16 cellular contexts compared by ENCODE assay signal in genomic region chr5:169753795-169754194, GRCh38.
A peak's percentile ranks its signal among the peaks of the same experiment; 100 is the strongest.
DNase-seq lines count a peak whose midpoint lies in the region; ATAC-seq and TF ChIP-seq lines count a peak whose summit lies in the region.
"Had no signal": no experiment of that assay in that cellular context is flagged by ENCODE, and none has a peak within 500 bp of the region (broad histone marks: within the 10 kb centered on the region; RNA-seq: fewer than 3 reads in every experiment).

No MANE protein-coding gene starts in this region.

- H3K27me3 Mint-ChIP-seq in type B pancreatic cell, result peaks cover 24% of the 10 kb centered on the region

- no peaks in the 10 kb centered on the region for H3K4me1 Mint-ChIP-seq in type B pancreatic cell (ENCODE audit: unreplicated experiment)
- H3K4me1 Mint-ChIP-seq: brain had no signal

- H3K9me3 ChIP-seq in tibial nerve, result no peaks in the 10 kb centered on the region
- H3K9me3 ChIP-seq: heart right ventricle, lower lobe of right lung, spleen, testis had no signal

- intact Hi-C loops in left colon (cut with DNase I, micrococcal nuclease), result no loop called here

- H3K4me3 Mint-ChIP-seq in type B pancreatic cell, result no peak overlapping the region
- H3K4me3 Mint-ChIP-seq: brain had no signal

- H3K27me3 ChIP-seq in tibial nerve, result no peaks in the 10 kb centered on the region
- H3K27me3 ChIP-seq: spleen, testis had no signal

- no peaks in the 10 kb centered on the region for H3K36me3 Mint-ChIP-seq in type B pancreatic cell
- H3K36me3 Mint-ChIP-seq: brain had no signal

- no peak for ATAC-seq in left colon

- no peak overlapping the region for H3K27ac ChIP-seq in tibial nerve
- H3K27ac ChIP-seq: heart right ventricle, lower lobe of right lung had no signal

- no peaks in the 10 kb centered on the region for H3K4me1 ChIP-seq in tibial nerve

- no peak for TF ChIP-seq EP300 in tibial nerve (IDR thresholded peaks at IDR 0.05)

- H3K9me3 Mint-ChIP-seq in type B pancreatic cell, result no peaks in the 10 kb centered on the region
- H3K9me3 Mint-ChIP-seq: activated T-helper 2 cell treated with anti-CD3 and anti-CD28 coated beads, Interferon-gamma antibody, Interleukin-2, Interleukin-4, amounts not matched to agents 10 μg/mL and 5 μg/mL and 100 μg/mL, durations not matched to agents 14 hours and 24 hours and 36 hours; brain had no signal

- H3K4me3 ChIP-seq in choroid plexus epithelial cell (ENCODE audit: low read depth, low read length) (no peak overlapping the region), tibial nerve (no peak overlapping the region)
- H3K4me3 ChIP-seq: heart right ventricle, lower lobe of right lung, spleen, testis had no signal

- H3K27ac Mint-ChIP-seq in type B pancreatic cell, result no peak overlapping the region
- H3K27ac Mint-ChIP-seq: activated T-helper 2 cell treated with anti-CD3 and anti-CD28 coated beads, Interferon-gamma antibody, Interleukin-2, Interleukin-4, amounts not matched to agents 10 μg/mL and 5 μg/mL and 100 μg/mL, durations not matched to agents 14 hours and 24 hours and 36 hours; brain had no signal

- DNase-seq in SKM-1 treated with dmso at 0.1 percent for 144 hours (lab: John Stamatoyannopoulos, UW; ENCODE audit: unreplicated experiment) (peak; percentile 45), SKM-1 (lab: John Stamatoyannopoulos, UW; ENCODE audit: unreplicated experiment) (no peak), Kasumi-1 (lab: John Stamatoyannopoulos, UW) (peak; percentile 2 to 13), choroid plexus epithelial cell (ENCODE audit: low read depth) (peak; percentile 66), myocyte (ENCODE audit: low read depth) (peak; percentile 43), tibial nerve (ENCODE audit: low spot score in 2 of 2) (no peak), type B pancreatic cell (ENCODE audit: extremely low spot score, unreplicated experiment) (no peak), left colon (no peak)
- DNase-seq: heart right ventricle, lower lobe of right lung, NCI-H1092, NCI-H2227 treated with DMSO at 0.1 percent for 48 hours, spleen, testis had no signal

- no peaks in the 10 kb centered on the region for H3K36me3 ChIP-seq in tibial nerve

- no peak for TF ChIP-seq POLR2A in tibial nerve (IDR thresholded peaks at IDR 0.05)

- 43 to 54% methylated on average over 2 of the region's 2 CpGs for WGBS in tibial nerve, 2 donors

- TF ChIP-seq CTCF in choroid plexus epithelial cell (conservative IDR thresholded peaks at IDR 0.05; ENCODE audit: low read depth, low read length) (no peak), tibial nerve (IDR thresholded peaks at IDR 0.05) (no peak), type B pancreatic cell (conservative IDR thresholded peaks at IDR 0.05) (no peak)

Comparison
In these comparisons a context has a peak if more than half of its experiments do, and no peak if none do; other contexts are left out.
1. DNase-seq: peak in SKM-1 treated with dmso at 0.1 percent for 144 hours (single experiment), Kasumi-1 (2 of 2), choroid plexus epithelial cell (single experiment) and myocyte (single experiment); none in SKM-1 (single experiment), tibial nerve (0 of 2), type B pancreatic cell (single experiment) and left colon (0 of 2).